Comparison of ENCODE assay signal across 8 cellular contexts in genomic region chr17:7931709-7932482, GRCh38. TPM values are rescaled to one million over a fixed set of nuclear protein-coding genes. Genes with fewer than 3 reads are reported as not detected.
DNase-seq lines count a peak whose midpoint lies in the region; ATAC-seq and TF ChIP-seq lines count a peak whose summit lies in the region.

Gene CNTROB (plus strand): TSS chr17:7932206. CDS start chr17:7933080, 874 bp downstream.
Gene TRAPPC1 (minus strand): TSS chr17:7931946. CDS start chr17:7931829, 117 bp downstream.

- 0% methylated on average over 55 of the region's 55 CpGs for WGBS in ectodermal cell, 2 experiments
- WGBS in lung, 2 donors, result 0 to 1% methylated on average over 55 of the region's 55 CpGs

- peaks cover 50% of the 10 kb centered on the region for H3K4me1 Mint-ChIP-seq in CD8-positive, alpha-beta T cell (ENCODE audit: low read depth)

- H3K9me3 Mint-ChIP-seq in CD8-positive, alpha-beta T cell, result no peaks in the 10 kb centered on the region

- no peaks in the 10 kb centered on the region for H3K9me3 ChIP-seq in CD8-positive, alpha-beta T cell (ENCODE audit: low read length)
- H3K9me3 ChIP-seq in ectodermal cell (ENCODE audit: control insufficient read depth, low read length) (no peaks in the 10 kb centered on the region), lung (ENCODE audit: control insufficient read depth in 2 of 2, insufficient read depth in 1 of 2, low read length in 1 of 2) (no peaks in the 10 kb centered on the region)

- intact Hi-C loops in CD8-positive, alpha-beta T cell (cut with DNase I, micrococcal nuclease), result loop anchor here (1.0 to 10.0 kb wide), 15 partner anchors 10 to 690 kb away; partner anchors contain the start of genes KDM6B (in 2 of the 2), NAA38 (in 2 of the 2), ALOXE3 (in 1 of the 2) and CHD3 (in 1 of the 2)

- CTCF ChIA-PET in CD8-positive, alpha-beta T cell (lab: Charles Lee), result interaction anchor here (0.7 to 6.0 kb wide), 9 partner anchors 11 to 188 kb away, joined by 3 to 53 read pairs (median 4); partner anchors contain the start of gene RNF227

- H3K27me3 Mint-ChIP-seq in CD8-positive, alpha-beta T cell (ENCODE audit: low read depth), result no peaks in the 10 kb centered on the region

- H3K27ac Mint-ChIP-seq in CD8-positive, alpha-beta T cell, result peak within 1 kb of the TSS; percentile 99

- POLR2A ChIA-PET in CD8-positive, alpha-beta T cell (lab: Charles Lee), result interaction anchor here (0.7 to 6.0 kb wide), 8 partner anchors 9 to 244 kb away, joined by 3 to 38 read pairs (median 4); partner anchors contain the start of genes RNF227, TP53 and WRAP53

- DNase-seq in CD8-positive, alpha-beta T cell, result peak; percentile 99
- DNase-seq in HS-27A (ENCODE audit: low read depth), result peak; percentile 88
- DNase-seq in NK-92 (lab: John Stamatoyannopoulos, UW; ENCODE audit: unreplicated experiment), result peak; percentile 91
- peak; percentile 97 to 99 for DNase-seq in activated CD8-positive, alpha-beta memory T cell treated with anti-CD3 and anti-CD28 coated beads for 1 hour (ENCODE audit: extremely low read depth in 1 of 2, low read depth in 1 of 2)
- DNase-seq in lung (ENCODE audit: low spot score), result peak; percentile 100
- peak; percentile 98 to 99 (median 99) for DNase-seq in stimulated activated CD4-positive, alpha-beta T cell treated with anti-CD3 and anti-CD28 coated beads, TNF-alpha, amount 100 ng/mL, for 4 hours (ENCODE audit: low read depth in 3 of 3)

- no peak for TF ChIP-seq CTCF in CD8-positive, alpha-beta T cell (IDR thresholded peaks at IDR 0.05)
- TF ChIP-seq CTCF in lung (IDR thresholded peaks at IDR 0.05; ENCODE audit: control extremely low read depth, extremely low read depth), result no peak

- H3K36me3 ChIP-seq in CD8-positive, alpha-beta T cell (ENCODE audit: insufficient read depth, low read length), result no peaks in the 10 kb centered on the region
- H3K36me3 ChIP-seq in ectodermal cell (ENCODE audit: control insufficient read depth, insufficient read depth, low read length), result peaks cover 6% of the 10 kb centered on the region
- peaks cover 3 to 13% of the 10 kb centered on the region in 2 donors for H3K36me3 ChIP-seq in lung (ENCODE audit: control insufficient read depth in 2 of 2, insufficient read depth in 2 of 2, low read length in 2 of 2)

- no peaks in the 10 kb centered on the region for H3K27me3 ChIP-seq in CD8-positive, alpha-beta T cell (ENCODE audit: insufficient read depth, low read length)
- H3K27me3 ChIP-seq in ectodermal cell (ENCODE audit: control insufficient read depth, insufficient read depth, low read length, poor library complexity, severe bottlenecking) (peaks cover 28% of the 10 kb centered on the region), lung (ENCODE audit: control insufficient read depth, insufficient read depth) (no peaks in the 10 kb centered on the region)

- peak; percentile 93 for ATAC-seq in CD8-positive, alpha-beta T cell
- ATAC-seq in GM19467 (IDR thresholded peaks at IDR 0.05; ENCODE audit: unreplicated experiment) (peak; percentile 81), lung (ENCODE audit: insufficient read depth, low FRiP score) (peak; percentile 98)

- H3K36me3 Mint-ChIP-seq in CD8-positive, alpha-beta T cell, result peaks cover 41% of the 10 kb centered on the region

- peak within 1 kb of the TSS; percentile 96 for H3K4me3 ChIP-seq in CD8-positive, alpha-beta T cell (ENCODE audit: low read depth, low read length)
- peak within 1 kb of the TSS; percentile 61 for H3K4me3 ChIP-seq in ectodermal cell (ENCODE audit: insufficient read depth, low read depth, low read length)
- peak within 1 kb of the TSS; percentile 78 for H3K4me3 ChIP-seq in lung

- H3K27ac ChIP-seq in CD8-positive, alpha-beta T cell (ENCODE audit: low read depth, low read length), result peak within 1 kb of the TSS; percentile 85
- H3K27ac ChIP-seq in ectodermal cell (ENCODE audit: insufficient read depth, low read depth, low read length, poor library complexity, severe bottlenecking) (no peak within 1 kb of the TSS), lung (ENCODE audit: low read depth in 1 of 2, low read length in 1 of 2) (peak within 1 kb of the TSS; percentile 56 to 94)

- H3K4me1 ChIP-seq in CD8-positive, alpha-beta T cell (ENCODE audit: insufficient read depth, low read length), result peaks cover 22% of the 10 kb centered on the region
- H3K4me1 ChIP-seq in ectodermal cell (ENCODE audit: control insufficient read depth, insufficient read depth, low read length) (no peaks in the 10 kb centered on the region), lung (ENCODE audit: control insufficient read depth in 2 of 2, insufficient read depth in 2 of 2, low read length in 2 of 2) (peaks cover 3 to 7% of the 10 kb centered on the region in 2 donors)

- peak within 1 kb of the TSS; percentile 100 for H3K4me3 Mint-ChIP-seq in CD8-positive, alpha-beta T cell

RNA-seq across cellular contexts. Expression of gene CNTROB, which starts in this region (rescaled TPM):
- total RNA-seq in CD8-positive, alpha-beta T cell, result 10 to 100 TPM; 20.1 to 23.6 TPM
- polyA plus RNA-seq in ectodermal cell (2013, experiment 1 of 4), result 60.9 TPM
- polyA plus RNA-seq in ectodermal cell (2013, experiment 2 of 4), result 53.4 TPM
- polyA plus RNA-seq in ectodermal cell (2013, experiment 3 of 4), result 51.6 TPM
- 57.4 TPM for polyA plus RNA-seq in ectodermal cell (2013, experiment 4 of 4)
- total RNA-seq in lung, result 10 to 100 TPM; 60.2 to 72.0 TPM
- polyA plus RNA-seq in lung, result 10 to 100 TPM; 42.7 to 74.1 TPM

RNA-seq across cellular contexts. Expression of gene TRAPPC1, which starts in this region (rescaled TPM):
- total RNA-seq in CD8-positive, alpha-beta T cell, result 10 to 100 TPM; 29.6 to 39.4 TPM
- 149 TPM for polyA plus RNA-seq in ectodermal cell (2013, experiment 1 of 4)
- polyA plus RNA-seq in ectodermal cell (2013, experiment 2 of 4), result 153 TPM
- 119 TPM for polyA plus RNA-seq in ectodermal cell (2013, experiment 3 of 4)
- 137 TPM for polyA plus RNA-seq in ectodermal cell (2013, experiment 4 of 4)
- 100 to 1,000 TPM in 1 of 2 donors, 10 to 100 TPM in 1; 58.9 to 158 TPM for total RNA-seq in lung
- polyA plus RNA-seq in lung, result 100 to 1,000 TPM; 172 to 213 TPM
